Comparison of ENCODE assay signal across 13 cellular contexts in genomic region chr11:10805741-10806140, GRCh38. TPM values are rescaled to one million over a fixed set of nuclear protein-coding genes. Genes with fewer than 3 reads are reported as not detected.
DNase-seq lines count a peak whose midpoint lies in the region; ATAC-seq and TF ChIP-seq lines count a peak whose summit lies in the region.
"Had no signal": no experiment of that assay in that cellular context is flagged by ENCODE, and none has a peak within 500 bp of the region (broad histone marks: within the 10 kb centered on the region; RNA-seq: fewer than 3 reads in every experiment).

No MANE protein-coding gene starts in this region.

- H4K20me1 ChIP-seq in fibroblast of lung (ENCODE audit: control insufficient read depth, extremely low read depth, insufficient read depth, low read length) = peaks cover 3% of the 10 kb centered on the region

- H3K4me3 Mint-ChIP-seq in activated CD4-positive, alpha-beta T cell treated with anti-CD3 and anti-CD28 coated beads, Interleukin-2, amount 10 ng/mL, durations not matched to agents 24 days and 14 days = peak overlapping the region; percentile 95
- peak overlapping the region; percentile 60 for H3K4me3 Mint-ChIP-seq in T-helper 17 cell

- H3K27ac ChIP-seq in fibroblast of lung (ENCODE audit: insufficient read depth, low read length) = no peak overlapping the region

- H3K27me3 Mint-ChIP-seq in activated CD4-positive, alpha-beta T cell treated with anti-CD3 and anti-CD28 coated beads, Interleukin-2, amount 10 ng/mL, durations not matched to agents 24 days and 14 days = no peaks in the 10 kb centered on the region
- H3K27me3 Mint-ChIP-seq in T-helper 17 cell = no peaks in the 10 kb centered on the region

- H2AFZ ChIP-seq in fibroblast of lung (ENCODE audit: low read length) = no peak overlapping the region

- peak overlapping the region; percentile 37 for H3K27ac Mint-ChIP-seq in activated CD4-positive, alpha-beta T cell treated with anti-CD3 and anti-CD28 coated beads, Interleukin-2, amount 10 ng/mL, durations not matched to agents 24 days and 14 days
- peak overlapping the region; percentile 72 for H3K27ac Mint-ChIP-seq in T-helper 17 cell

- TF ChIP-seq CTCF in fibroblast of lung (conservative IDR thresholded peaks at IDR 0.05 in 1 of 2, IDR thresholded peaks at IDR 0.05 in 1 of 2; ENCODE audit: low read depth in 1 of 2, low read length in 2 of 2) = no peak

- peaks cover 49% of the 10 kb centered on the region for H3K4me1 Mint-ChIP-seq in activated CD4-positive, alpha-beta T cell treated with anti-CD3 and anti-CD28 coated beads, Interleukin-2, amount 10 ng/mL, durations not matched to agents 24 days and 14 days
- H3K4me1 Mint-ChIP-seq in T-helper 17 cell = peaks cover 48% of the 10 kb centered on the region

- H3K36me3 ChIP-seq in fibroblast of lung (ENCODE audit: control insufficient read depth, insufficient read depth, low read length) (peaks cover 13% of the 10 kb centered on the region), skeletal muscle satellite cell (ENCODE audit: insufficient read depth, low read length) (peaks cover 75% of the 10 kb centered on the region)

- H3K4me1 ChIP-seq in fibroblast of lung (ENCODE audit: control insufficient read depth, extremely low read depth, insufficient read depth, low read length) (peaks cover 9% of the 10 kb centered on the region), skeletal muscle satellite cell (ENCODE audit: control insufficient read depth, insufficient read depth, low read length) (peaks cover 22% of the 10 kb centered on the region)

- H3K9ac ChIP-seq in fibroblast of lung (ENCODE audit: insufficient read depth, low read length) (no peak overlapping the region), skeletal muscle satellite cell (ENCODE audit: low read depth, low read length) (no peak overlapping the region)

- DNase-seq in activated CD4-positive, alpha-beta T cell treated with anti-CD3 and anti-CD28 coated beads, Interleukin-2, amount 10 ng/mL, durations not matched to agents 24 days and 14 days = no peak
- DNase-seq in activated CD4-positive, alpha-beta T cell treated with anti-CD3 and anti-CD28 coated beads, Interleukin-2, amount 50 U/mL, for 4 hours = no peak
- DNase-seq in T-helper 17 cell (no peak), fibroblast of lung (ENCODE audit: low read depth in 2 of 2) (no peak), Right ventricle myocardium inferior (ENCODE audit: missing footprints) (no peak), HuH-7.5 (ENCODE audit: low spot score) (no peak)
- DNase-seq in stimulated activated CD8-positive, alpha-beta memory T cell treated with anti-CD3 and anti-CD28 coated beads, Interleukin-4, amount 100 ng/mL, for 48 hours = no peak
- DNase-seq: activated gamma-delta T cell treated with Interleukin-2 at 50 U/mL for 16 hours, KG1, left ventricle myocardium superior, NCI-H2227 treated with DMSO at 0.1 percent for 48 hours, testis had no signal

- H3K9me3 ChIP-seq in T-helper 17 cell (ENCODE audit: control insufficient read depth, low read length, poor library complexity, severe bottlenecking) (no peaks in the 10 kb centered on the region), fibroblast of lung (ENCODE audit: control insufficient read depth, insufficient read depth, low read depth, low read length) (no peaks in the 10 kb centered on the region), skeletal muscle satellite cell (replicated peaks; ENCODE audit: low read length) (no peaks in the 10 kb centered on the region)
- H3K9me3 ChIP-seq: testis had no signal

- H3K4me2 ChIP-seq in fibroblast of lung (ENCODE audit: extremely low read depth, insufficient read depth, low read length) = peak overlapping the region; percentile 74
- peak overlapping the region; percentile 79 for H3K4me2 ChIP-seq in skeletal muscle satellite cell (ENCODE audit: low read length)

- ATAC-seq in T-helper 17 cell = no peak
- ATAC-seq in Right ventricle myocardium inferior = no peak
- ATAC-seq: left ventricle myocardium superior had no signal

- H3K36me3 Mint-ChIP-seq in activated CD4-positive, alpha-beta T cell treated with anti-CD3 and anti-CD28 coated beads, Interleukin-2, amount 10 ng/mL, durations not matched to agents 24 days and 14 days (ENCODE audit: low read depth) = peaks cover 69% of the 10 kb centered on the region
- peaks cover 9% of the 10 kb centered on the region for H3K36me3 Mint-ChIP-seq in T-helper 17 cell (ENCODE audit: low read depth)

- peak overlapping the region in 3 of 4 experiments; percentile 11 to 96 (median 96) for H3K4me3 ChIP-seq in fibroblast of lung (replicated peaks in 1 of 4; ENCODE audit: control extremely low read depth in 1 of 4, insufficient read depth in 1 of 4, low read depth in 3 of 4, low read length in 4 of 4)
- H3K4me3 ChIP-seq in skeletal muscle satellite cell (ENCODE audit: low read length) = peak overlapping the region; percentile 87
- H3K4me3 ChIP-seq: testis had no signal

- no peaks in the 10 kb centered on the region for H3K9me3 Mint-ChIP-seq in activated CD4-positive, alpha-beta T cell treated with anti-CD3 and anti-CD28 coated beads, Interleukin-2, amount 10 ng/mL, durations not matched to agents 24 days and 14 days

- H3K27me3 ChIP-seq in fibroblast of lung (ENCODE audit: control insufficient read depth, insufficient read depth, low read length) (no peaks in the 10 kb centered on the region), skeletal muscle satellite cell (ENCODE audit: control insufficient read depth, insufficient read depth, low read length) (no peaks in the 10 kb centered on the region)
- H3K27me3 ChIP-seq: testis had no signal

- intact Hi-C loops in activated CD4-positive, alpha-beta T cell treated with anti-CD3 and anti-CD28 coated beads, Interleukin-2, amount 10 ng/mL, durations not matched to agents 24 days and 14 days (cut with micrococcal nuclease) = loop anchor here (5.0 kb wide), 3 partner anchors 348 to 1493 kb away; partner anchors contain the start of genes AMPD3, TMEM41B and ZNF143
- intact Hi-C loops in Right ventricle myocardium inferior (cut with DNase I) = loop anchor here (5.0 kb wide), 2 partner anchors 38 to 127 kb away; no protein-coding TSS in a partner anchor

- H3K79me2 ChIP-seq in fibroblast of lung (ENCODE audit: control insufficient read depth, insufficient read depth, low read length) = peaks cover 53% of the 10 kb centered on the region

RNA-seq across cellular contexts. Expression of gene EIF4G2, which starts 3.0 kb away (rescaled TPM):
- total RNA-seq in activated CD4-positive, alpha-beta T cell treated with anti-CD3 and anti-CD28 coated beads, Interleukin-2, amount 10 ng/mL, durations not matched to agents 24 days and 14 days = 1,071 and 1,120 TPM in 2 replicates
- 100 to 1,000 TPM; 819 to 942 TPM for total RNA-seq in T-helper 17 cell
- total RNA-seq in fibroblast of lung = 599 and 964 TPM in 2 replicates
- polyA plus RNA-seq in fibroblast of lung = 1,024 and 1,178 TPM in 2 replicates
- polyA plus RNA-seq in fibroblast of lung (2012) = 650 and 657 TPM in 2 replicates
- 561 and 1,024 TPM in 2 replicates for polyA minus RNA-seq in fibroblast of lung (ENCODE audit: low replicate concordance)
- 634 and 847 TPM in 2 replicates for total RNA-seq in skeletal muscle satellite cell (2012; rRNA removed)
- 752 TPM for total RNA-seq in Right ventricle myocardium inferior

RNA-seq across cellular contexts. Expression of gene ZBED5, which starts 52.1 kb away (rescaled TPM):
- total RNA-seq in activated CD4-positive, alpha-beta T cell treated with anti-CD3 and anti-CD28 coated beads, Interleukin-2, amount 10 ng/mL, durations not matched to agents 24 days and 14 days = 41.8 and 43.1 TPM in 2 replicates
- total RNA-seq in T-helper 17 cell (10 to 100 TPM; 56.6 to 64.2 TPM), fibroblast of lung (22.6 and 29.4 TPM in 2 replicates), Right ventricle myocardium inferior (42.7 TPM)
- polyA plus RNA-seq in fibroblast of lung = 54.2 and 61.3 TPM in 2 replicates
- 22.2 and 30.6 TPM in 2 replicates for polyA plus RNA-seq in fibroblast of lung (2012)
- polyA minus RNA-seq in fibroblast of lung (ENCODE audit: low replicate concordance) = 278 and 351 TPM in 2 replicates
- total RNA-seq in skeletal muscle satellite cell (2012; rRNA removed) = 20.1 and 23.1 TPM in 2 replicates

RNA-seq across cellular contexts. Expression of gene CTR9, which starts 54.7 kb away (rescaled TPM):
- total RNA-seq in activated CD4-positive, alpha-beta T cell treated with anti-CD3 and anti-CD28 coated beads, Interleukin-2, amount 10 ng/mL, durations not matched to agents 24 days and 14 days = 43.9 and 44.3 TPM in 2 replicates
- total RNA-seq in T-helper 17 cell (10 to 100 TPM; 27.3 to 28.8 TPM), fibroblast of lung (33.9 and 41.5 TPM in 2 replicates), Right ventricle myocardium inferior (20.6 TPM)
- 20.5 and 22.8 TPM in 2 replicates for polyA plus RNA-seq in fibroblast of lung
- 35.7 and 36.6 TPM in 2 replicates for polyA plus RNA-seq in fibroblast of lung (2012)
- 3.3 and 4.3 TPM in 2 replicates for polyA minus RNA-seq in fibroblast of lung (ENCODE audit: low replicate concordance)
- total RNA-seq in skeletal muscle satellite cell (2012; rRNA removed) = 20.1 and 25.3 TPM in 2 replicates
